8 cellular contexts compared by ENCODE assay signal in the genomic region with DNA sequence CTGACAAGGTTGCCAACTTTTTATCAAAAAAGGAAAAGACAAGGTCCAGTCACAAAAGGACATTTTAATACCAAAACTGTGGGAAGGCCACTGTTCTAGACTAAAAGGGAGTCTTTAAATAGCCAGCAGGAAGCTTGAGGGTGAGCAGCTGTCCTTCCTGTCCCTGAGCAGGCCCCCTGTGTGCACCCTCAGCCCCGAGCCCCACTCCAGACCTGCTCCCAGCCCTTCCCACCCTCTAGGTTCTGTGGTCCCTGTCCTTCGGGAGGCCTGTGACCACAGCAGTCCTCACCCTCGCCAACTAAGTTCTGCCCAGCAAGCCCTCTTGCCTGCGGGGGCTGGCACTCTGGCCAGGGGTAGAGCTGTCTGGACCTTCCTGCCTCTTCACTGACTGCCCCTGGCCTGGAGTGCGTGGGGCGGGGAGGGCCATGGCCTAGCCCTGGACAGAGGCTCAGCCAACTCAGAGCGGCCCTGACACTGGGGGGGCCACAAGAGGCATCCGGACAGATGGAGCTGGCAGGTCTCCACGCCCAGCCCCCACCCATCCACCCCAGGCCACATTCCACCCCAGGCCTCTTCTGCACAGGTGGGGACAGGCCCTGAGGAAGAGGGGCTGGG. TPM values are rescaled to one million over a fixed set of nuclear protein-coding genes. Genes with fewer than 3 reads are reported as not detected.
A peak's percentile ranks its signal among the peaks of the same experiment; 100 is the strongest.
DNase-seq lines count a peak whose midpoint lies in the region; ATAC-seq and TF ChIP-seq lines count a peak whose summit lies in the region.

No MANE protein-coding gene starts in this region.

- no peaks in the 10 kb centered on the region for H3K9me3 Mint-ChIP-seq in activated naive CD8-positive, alpha-beta T cell (ENCODE audit: low read depth)
- H3K9me3 Mint-ChIP-seq in activated naive CD8-positive, alpha-beta T cell treated with anti-CD3 and anti-CD28 coated beads for 36 hours, result no peaks in the 10 kb centered on the region
- H3K9me3 Mint-ChIP-seq in naive B cell, result no peaks in the 10 kb centered on the region

- no peak for ATAC-seq in naive B cell (ENCODE audit: low read depth in 2 of 2)

- POLR2A ChIA-PET in HEK293T (lab: Yijun Ruan, JAX), result interaction anchor here (0.6 to 1.0 kb wide), 2 partner anchors 16 to 19 kb away, joined by 3 read pairs; no protein-coding TSS in a partner anchor

- peak overlapping the region; percentile 70 for H3K4me3 Mint-ChIP-seq in activated naive CD8-positive, alpha-beta T cell
- no peak overlapping the region for H3K4me3 Mint-ChIP-seq in activated naive CD8-positive, alpha-beta T cell treated with anti-CD3 and anti-CD28 coated beads for 36 hours
- H3K4me3 Mint-ChIP-seq in naive B cell, result peak overlapping the region in 7 of 8 donors; percentile 34 to 80 (median 74)

- no peak for DNase-seq in activated naive CD8-positive, alpha-beta T cell treated with anti-CD3 and anti-CD28 coated beads for 36 hours
- DNase-seq in caudate nucleus (lab: John Stamatoyannopoulos, UW), result peak in 1 of 61 donors; percentile 28
- DNase-seq in naive B cell, result no peak
- DNase-seq in ureter (ENCODE audit: low spot score), result peak; percentile 44
- no peak for DNase-seq in HEK293T (ENCODE audit: extremely low spot score)
- DNase-seq in RKO (ENCODE audit: low spot score), result no peak
- no peak for DNase-seq in NCI-H446 treated with DMSO at 0.1 percent for 48 hours (lab: John Stamatoyannopoulos, UW)

- H3K27me3 Mint-ChIP-seq in activated naive CD8-positive, alpha-beta T cell, result peaks cover 2% of the 10 kb centered on the region
- peaks cover 14% of the 10 kb centered on the region for H3K27me3 Mint-ChIP-seq in activated naive CD8-positive, alpha-beta T cell treated with anti-CD3 and anti-CD28 coated beads for 36 hours
- peaks cover 6 to 26% (median 14%) of the 10 kb centered on the region in 3 donors for H3K27me3 Mint-ChIP-seq in naive B cell

- H3K36me3 Mint-ChIP-seq in activated naive CD8-positive, alpha-beta T cell, result no peaks in the 10 kb centered on the region
- no peaks in the 10 kb centered on the region for H3K36me3 Mint-ChIP-seq in activated naive CD8-positive, alpha-beta T cell treated with anti-CD3 and anti-CD28 coated beads for 36 hours
- no peaks in the 10 kb centered on the region for H3K36me3 Mint-ChIP-seq in naive B cell

- CTCF ChIA-PET in HEK293T (lab: Yijun Ruan, JAX), result no interaction called here

- H3K27ac ChIP-seq in caudate nucleus (ENCODE audit: low read depth, low read length), result peak overlapping the region; percentile 82

- no peak overlapping the region for H3K27ac Mint-ChIP-seq in activated naive CD8-positive, alpha-beta T cell
- no peak overlapping the region for H3K27ac Mint-ChIP-seq in activated naive CD8-positive, alpha-beta T cell treated with anti-CD3 and anti-CD28 coated beads for 36 hours
- peak overlapping the region in 1 of 6 donors; percentile 56 for H3K27ac Mint-ChIP-seq in naive B cell

- H3K4me1 Mint-ChIP-seq in activated naive CD8-positive, alpha-beta T cell (ENCODE audit: low read depth), result peaks cover 11% of the 10 kb centered on the region
- H3K4me1 Mint-ChIP-seq in activated naive CD8-positive, alpha-beta T cell treated with anti-CD3 and anti-CD28 coated beads for 36 hours, result peaks cover 13% of the 10 kb centered on the region
- H3K4me1 Mint-ChIP-seq in naive B cell, result peaks cover 31 to 34% (median 33%) of the 10 kb centered on the region in 3 donors

TF ChIP-seq in HEK293T, 16 proteins besides CTCF, POLR2A, EP300 and RAD21:
- TF ChIP-seq ELF4 (IDR thresholded peaks at IDR 0.05), result no peak
- no peak for TF ChIP-seq FOXK2 (IDR thresholded peaks at IDR 0.05)
- no peak for TF ChIP-seq HDGF (IDR thresholded peaks at IDR 0.05; ENCODE audit: borderline replicate concordance)
- no peak for TF ChIP-seq FOXM1 (IDR thresholded peaks at IDR 0.05; ENCODE audit: borderline replicate concordance)
- no peak for TF ChIP-seq SP1 (IDR thresholded peaks at IDR 0.05)
- no peak for TF ChIP-seq ARNT (IDR thresholded peaks at IDR 0.05)
- TF ChIP-seq NFRKB (IDR thresholded peaks at IDR 0.05), result no peak
- no peak for TF ChIP-seq L3MBTL2 (conservative IDR thresholded peaks at IDR 0.05)
- TF ChIP-seq LEF1 (IDR thresholded peaks at IDR 0.05; ENCODE audit: borderline replicate concordance), result no peak
- no peak for TF ChIP-seq ZNF384 (IDR thresholded peaks at IDR 0.05)
- no peak for TF ChIP-seq PKNOX1 (IDR thresholded peaks at IDR 0.05)
- TF ChIP-seq FOXA1 (IDR thresholded peaks at IDR 0.05), result no peak
- no peak for TF ChIP-seq CTBP1 (IDR thresholded peaks at IDR 0.05; ENCODE audit: borderline replicate concordance)
- no peak for TF ChIP-seq TARDBP (IDR thresholded peaks at IDR 0.05)
- no peak for TF ChIP-seq SUZ12 (IDR thresholded peaks at IDR 0.05)
- TF ChIP-seq BHLHE40 (IDR thresholded peaks at IDR 0.05; ENCODE audit: borderline replicate concordance), result no peak

RNA-seq across cellular contexts. Expression of gene PLXNB2, which starts 1.6 kb away (rescaled TPM):
- 10 to 100 TPM; 16.1 to 16.8 TPM for total RNA-seq in activated naive CD8-positive, alpha-beta T cell treated with anti-CD3 and anti-CD28 coated beads for 36 hours
- polyA plus RNA-seq in naive B cell (ENCODE audit: low read depth in 6 of 6), result 1 to 10 TPM in 2 of 6 donors, under 1 TPM in 3, not detected in 1; 0.46 to 1.1 (median 0.66) TPM
- total RNA-seq in ureter, result 443 TPM

RNA-seq across cellular contexts. Expression of gene DENND6B, which starts 17.7 kb away (rescaled TPM):
- total RNA-seq in activated naive CD8-positive, alpha-beta T cell treated with anti-CD3 and anti-CD28 coated beads for 36 hours, result 1 to 10 TPM; 4.2 to 4.7 TPM
- under 1 TPM in 5 of 6 donors, not detected in 1; 0.05 to 0.43 (median 0.28) TPM for polyA plus RNA-seq in naive B cell (ENCODE audit: low read depth in 6 of 6)
- total RNA-seq in ureter, result 21.4 TPM

RNA-seq across cellular contexts. Expression of gene PPP6R2, which starts 34.0 kb away (rescaled TPM):
- 10 to 100 TPM; 38.3 to 41.2 TPM for total RNA-seq in activated naive CD8-positive, alpha-beta T cell treated with anti-CD3 and anti-CD28 coated beads for 36 hours
- polyA plus RNA-seq in naive B cell (ENCODE audit: low read depth in 6 of 6), result 10 to 100 TPM; 11.9 to 28.1 (median 16.2) TPM
- 63.5 TPM for total RNA-seq in ureter

RNA-seq across cellular contexts. Expression of gene MAPK11, which starts 38.9 kb away (rescaled TPM):
- total RNA-seq in activated naive CD8-positive, alpha-beta T cell treated with anti-CD3 and anti-CD28 coated beads for 36 hours, result 1 to 10 TPM; 3.2 to 3.3 TPM
- under 1 TPM in 3 of 6 donors, not detected in 3; 0.17 to 0.21 (median 0.19) TPM for polyA plus RNA-seq in naive B cell (ENCODE audit: low read depth in 6 of 6)
- total RNA-seq in ureter, result 15.4 TPM

RNA-seq across cellular contexts. Expression of gene MAPK12, which starts 47.6 kb away (rescaled TPM):
- 1 to 10 TPM; 3.5 to 3.6 TPM for total RNA-seq in activated naive CD8-positive, alpha-beta T cell treated with anti-CD3 and anti-CD28 coated beads for 36 hours
- under 1 TPM in 5 of 6 donors, not detected in 1; 0.04 to 0.19 (median 0.09) TPM for polyA plus RNA-seq in naive B cell (ENCODE audit: low read depth in 6 of 6)
- 14.1 TPM for total RNA-seq in ureter

Comparison
In these comparisons a context has a peak if more than half of its experiments do, and no peak if none do; other contexts are left out.
1. RNA of gene PLXNB2, which starts 1.6 kb away (total RNA-seq): 443 TPM in ureter (single experiment); 16.1 to 16.8 TPM in activated naive CD8-positive, alpha-beta T cell treated with anti-CD3 and anti-CD28 coated beads for 36 hours; every median in the first group is over 10 times any median in the second.